ENCODE assay signal across 1 cellular context in genomic region chr5:1523793-1524480, GRCh38.
A peak's percentile ranks its signal among the peaks of the same experiment; 100 is the strongest.
TF ChIP-seq lines count a peak whose summit lies in the region.

Gene LPCAT1 (minus strand): TSS chr5:1523960. CDS start chr5:1523844, 116 bp downstream.

TF ChIP-seq in H1, 55 proteins besides CTCF, POLR2A, EP300 and RAD21:
- TF ChIP-seq HDAC6 (IDR thresholded peaks at IDR 0.05; ENCODE audit: low read depth, low read length) (no peak), E2F6 (IDR thresholded peaks at IDR 0.05) (peak; percentile 77), KDM4A (IDR thresholded peaks at IDR 0.05; ENCODE audit: low read depth, low read length, severe bottlenecking) (peak; percentile 38), RBBP5 (IDR thresholded peaks at IDR 0.05; ENCODE audit: borderline replicate concordance, low read depth, low read length) (0 out of 2 replicates have a peak, but pooled peaks have one; percentile 31), NRF1 (IDR thresholded peaks at IDR 0.05; ENCODE audit: low read depth, low read length) (peak; percentile 59), FOSL1 (IDR thresholded peaks at IDR 0.05; ENCODE audit: insufficient read depth, low read depth, low read length) (no peak), RXRA (IDR thresholded peaks at IDR 0.05; ENCODE audit: insufficient read depth, low read depth, low read length) (no peak), PHF8 (conservative IDR thresholded peaks at IDR 0.05; ENCODE audit: low read depth, low read length) (peak; percentile 56; the same call in 1 of the 2 replicates), CBX8 (IDR thresholded peaks at IDR 0.05; ENCODE audit: borderline replicate concordance, low read depth, low read length) (no peak), JUN (IDR thresholded peaks at IDR 0.05; ENCODE audit: low read depth, low read length) (no peak), KDM1A (IDR thresholded peaks at IDR 0.05; ENCODE audit: borderline replicate concordance, low read length) (no peak), EZH2 (IDR thresholded peaks at IDR 0.05; ENCODE audit: low read depth, low read length, severe bottlenecking) (no peak), GABPA (IDR thresholded peaks at IDR 0.05; ENCODE audit: borderline replicate concordance, insufficient read depth, low read length) (peak; percentile 36; the same call in 1 of the 2 replicates), CREB1 (IDR thresholded peaks at IDR 0.05) (no peak), SUZ12 (IDR thresholded peaks at IDR 0.05; ENCODE audit: low read length) (no peak)
- TF ChIP-seq, protein P1, sequence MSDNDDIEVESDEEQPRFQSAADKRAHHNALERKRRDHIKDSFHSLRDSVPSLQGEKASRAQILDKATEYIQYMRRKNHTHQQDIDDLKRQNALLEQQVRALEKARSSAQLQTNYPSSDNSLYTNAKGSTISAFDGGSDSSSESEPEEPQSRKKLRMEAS (IDR thresholded peaks at IDR 0.05), result peak; percentile 80
- TF ChIP-seq, protein P2, sequence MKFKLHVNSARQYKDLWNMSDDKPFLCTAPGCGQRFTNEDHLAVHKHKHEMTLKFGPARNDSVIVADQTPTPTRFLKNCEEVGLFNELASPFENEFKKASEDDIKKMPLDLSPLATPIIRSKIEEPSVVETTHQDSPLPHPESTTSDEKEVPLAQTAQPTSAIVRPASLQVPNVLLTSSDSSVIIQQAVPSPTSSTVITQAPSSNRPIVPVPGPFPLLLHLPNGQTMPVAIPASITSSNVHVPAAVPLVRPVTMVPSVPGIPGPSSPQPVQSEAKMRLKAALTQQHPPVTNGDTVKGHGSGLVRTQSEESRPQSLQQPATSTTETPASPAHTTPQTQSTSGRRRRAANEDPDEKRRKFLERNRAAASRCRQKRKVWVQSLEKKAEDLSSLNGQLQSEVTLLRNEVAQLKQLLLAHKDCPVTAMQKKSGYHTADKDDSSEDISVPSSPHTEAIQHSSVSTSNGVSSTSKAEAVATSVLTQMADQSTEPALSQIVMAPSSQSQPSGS (IDR thresholded peaks at IDR 0.05; ENCODE audit: low read length), result no peak
